Comparison of ENCODE assay signal across 1 cellular context in genomic region chr3:71191031-71191482, GRCh38.
TF ChIP-seq lines count a peak whose summit lies in the region.

No MANE protein-coding gene starts in this region.

TF ChIP-seq in HEK293, 187 proteins besides CTCF, POLR2A, EP300 and RAD21 (continued from another document):
- TF ChIP-seq ZNF449 (tag by site-specific recombination; IDR thresholded peaks at IDR 0.05) (no peak; the same call in 1 of the 2 replicates), ZNF624 (tag by site-specific recombination; IDR thresholded peaks at IDR 0.05) (no peak), ZBTB17 (tag by site-specific recombination; IDR thresholded peaks at IDR 0.05) (no peak), KLF8 (tag by site-specific recombination; IDR thresholded peaks at IDR 0.05) (0 out of 2 replicates have a peak, but pooled peaks have one; percentile 18)
TF ChIP-seq in HEK293: peak in this region for 15.
